ENCODE assay signal across 1 cellular context in genomic region chr5:73749485-73750270, GRCh38.
TF ChIP-seq lines count a peak whose summit lies in the region.

No MANE protein-coding gene starts in this region.

TF ChIP-seq in IMR-90, 13 proteins besides CTCF, POLR2A, EP300 and RAD21:
- TF ChIP-seq SMC3 (IDR thresholded peaks at IDR 0.05; ENCODE audit: low read depth, low read length) (no peak), MAZ (IDR thresholded peaks at IDR 0.05; ENCODE audit: borderline replicate concordance, low read depth, low read length) (no peak), USF2 (IDR thresholded peaks at IDR 0.05; ENCODE audit: low read depth, low read length) (no peak), MXI1 (IDR thresholded peaks at IDR 0.05; ENCODE audit: borderline replicate concordance, low read depth, low read length) (no peak), ELK1 (IDR thresholded peaks at IDR 0.05; ENCODE audit: borderline replicate concordance, low read depth, low read length) (no peak), BHLHE40 (IDR thresholded peaks at IDR 0.05; ENCODE audit: low read depth, low read length) (no peak), FOS (IDR thresholded peaks at IDR 0.05; ENCODE audit: low read depth, low read length) (no peak), NFE2L2 (IDR thresholded peaks at IDR 0.05; ENCODE audit: low read depth, low read length) (no peak), CHD1 (IDR thresholded peaks at IDR 0.05; ENCODE audit: low read depth, low read length) (no peak), RCOR1 (IDR thresholded peaks at IDR 0.05; ENCODE audit: insufficient replicate concordance, low read length) (no peak), MAFK (IDR thresholded peaks at IDR 0.05; ENCODE audit: low read depth, low read length) (no peak), RFX5 (IDR thresholded peaks at IDR 0.05; ENCODE audit: low read depth, low read length) (no peak), CEBPB (IDR thresholded peaks at IDR 0.05; ENCODE audit: low read depth, low read length) (no peak)
